ENCODE assay signal across 20 cellular contexts in genomic region chr7:120170849-120171248, GRCh38.
DNase-seq lines count a peak whose midpoint lies in the region; ATAC-seq, FAIRE-seq and TF ChIP-seq lines count a peak whose summit lies in the region.
"Had no signal": no experiment of that assay in that cellular context is flagged by ENCODE, and none has a peak within 500 bp of the region (broad histone marks: within the 10 kb centered on the region; RNA-seq: fewer than 3 reads in every experiment).

No MANE protein-coding gene starts in this region.

- H3K36me3 ChIP-seq in HepG2 (replicated peaks in 1 of 2; ENCODE audit: control insufficient read depth in 1 of 2, insufficient read depth in 2 of 2, low read length in 2 of 2), result no peaks in the 10 kb centered on the region
- H3K36me3 ChIP-seq: BLaER1 treated with 17β-estradiol and CSF1 and Interleukin-3, amounts not matched to agents 10 nM and 100 nM; neutrophil had no signal

- in situ Hi-C loops in HepG2 (cut with HindIII; ENCODE audit: extremely low pct_ligation_motif_present, low pct_unique_long_range_greater_than_20kb), result no loop called here

- intact Hi-C loops in left ventricle myocardium superior (cut with micrococcal nuclease) (no loop called here), cardiac septum (cut with DNase I) (no loop called here), sciatic nerve (cut with DNase I) (no loop called here), HepG2 (cut with micrococcal nuclease; ENCODE audit: unreplicated experiment) (no loop called here)

- H4K20me1 ChIP-seq in HepG2 (ENCODE audit: insufficient read depth, low read length), result no peaks in the 10 kb centered on the region
- H4K20me1 ChIP-seq: BLaER1 treated with 17β-estradiol and CSF1 and Interleukin-3, amounts not matched to agents 10 nM and 100 nM had no signal

- no peak overlapping the region for H3K9ac ChIP-seq in HepG2 (ENCODE audit: insufficient read depth, low read depth, low read length)
- H3K9ac ChIP-seq: BLaER1 treated with 17β-estradiol and CSF1 and Interleukin-3, amounts not matched to agents 10 nM and 100 nM had no signal

- CTCF ChIA-PET in HepG2 (lab: Yijun Ruan, JAX; ENCODE audit: low intra/inter-chr PET ratio, low total read pairs), result no interaction called here

- no peaks in the 10 kb centered on the region for H3K9me3 ChIP-seq in HepG2 (ENCODE audit: low read length)
- H3K9me3 ChIP-seq: A549; BLaER1 treated with 17β-estradiol and CSF1 and Interleukin-3, amounts not matched to agents 10 nM and 100 nM; body of pancreas; neutrophil had no signal

- no peaks in the 10 kb centered on the region for H3K79me2 ChIP-seq in HepG2 (ENCODE audit: insufficient read depth, low read length)

- no peak for TF ChIP-seq EP300 in HepG2 (IDR thresholded peaks at IDR 0.05; ENCODE audit: low read depth in 2 of 2, low read length in 2 of 2)
- TF ChIP-seq EP300 in HepG2 (CRISPR knock-in tag; IDR thresholded peaks at IDR 0.05; ENCODE audit: borderline replicate concordance), result no peak

- no peak overlapping the region for H3K27ac ChIP-seq in HepG2 (ENCODE audit: extremely low read length, insufficient read depth, low read length)
- H3K27ac ChIP-seq: A549; BLaER1 treated with 17β-estradiol and CSF1 and Interleukin-3, amounts not matched to agents 10 nM and 100 nM; body of pancreas; neutrophil had no signal

- no peak overlapping the region for H2AFZ ChIP-seq in HepG2 (ENCODE audit: low read length)

- H3K27me3 ChIP-seq in HepG2 (ENCODE audit: control insufficient read depth in 1 of 2, insufficient read depth in 2 of 2, low read length in 2 of 2), result no peaks in the 10 kb centered on the region
- H3K27me3 ChIP-seq: BLaER1 treated with 17β-estradiol and CSF1 and Interleukin-3, amounts not matched to agents 10 nM and 100 nM; body of pancreas; neutrophil had no signal

- TF ChIP-seq POLR2A in HepG2 (IDR thresholded peaks at IDR 0.05; ENCODE audit: insufficient read depth in 1 of 2, low read depth in 2 of 2, low read length in 2 of 2), result no peak

- TF ChIP-seq CTCF in fibroblast of pulmonary artery (IDR thresholded peaks at IDR 0.05; ENCODE audit: low read length, missing control alignments) (no peak), HepG2 (CRISPR knock-in tag; IDR thresholded peaks at IDR 0.05) (no peak)

- FAIRE-seq in HepG2 (lab: Jason Lieb, UNC), result no peak
- FAIRE-seq: A549 had no signal

- no peaks in the 10 kb centered on the region for H3K4me1 ChIP-seq in HepG2 (ENCODE audit: insufficient read depth, low read length)
- H3K4me1 ChIP-seq: A549; BLaER1 treated with 17β-estradiol and CSF1 and Interleukin-3, amounts not matched to agents 10 nM and 100 nM; body of pancreas had no signal

- no peak for DNase-seq in left ventricle myocardium superior
- no peak for DNase-seq in cardiac septum (ENCODE audit: low spot score)
- DNase-seq in fibroblast of pulmonary artery (ENCODE audit: low read depth), result peak; percentile 8
- no peak for DNase-seq in sciatic nerve (ENCODE audit: low spot score)
- DNase-seq in HepG2 (ENCODE audit: low spot score), result no peak
- DNase-seq in left lobe of liver (ENCODE audit: low spot score), result no peak
- DNase-seq: activated CD8-positive, alpha-beta T cell treated with anti-CD3 and anti-CD28 coated beads, Interleukin-2, amount 10 ng/mL, durations not matched to agents 7 days and 5 days; activated naive CD4-positive, alpha-beta T cell treated with anti-CD3 and anti-CD28 coated beads, Interleukin-2, amount 50 U/mL, for 16 hours; activated T-cell treated with anti-CD3 and anti-CD28 coated beads, Interleukin-2, amount 50 U/mL, for 48 hours; body of pancreas; Calu3; cortex of kidney; left colon; NCI-H1417 treated with DMSO at 0.1 percent for 48 hours; stimulated activated naive CD4-positive, alpha-beta T cell had no signal

- H3K4me2 ChIP-seq in HepG2 (ENCODE audit: low read depth, low read length), result no peak overlapping the region
- H3K4me2 ChIP-seq: A549; BLaER1 treated with 17β-estradiol and CSF1 and Interleukin-3, amounts not matched to agents 10 nM and 100 nM had no signal

- H3K4me3 ChIP-seq in fibroblast of pulmonary artery (replicated peaks; ENCODE audit: low read depth, low read length) (no peak overlapping the region), HepG2 (replicated peaks in 1 of 3; ENCODE audit: insufficient read depth in 1 of 3, low read depth in 2 of 3, low read length in 3 of 3) (no peak overlapping the region)
- H3K4me3 ChIP-seq: A549; BLaER1 treated with 17β-estradiol and CSF1 and Interleukin-3, amounts not matched to agents 10 nM and 100 nM; body of pancreas had no signal

- POLR2A ChIA-PET in HepG2 (lab: Yijun Ruan, JAX), result no interaction called here

- no TSS peak for BruUV-seq in HepG2 (replicated peaks; lab: Mats Ljungman, UMichigan)

- TF ChIP-seq RAD21 in HepG2 (CRISPR knock-in tag; IDR thresholded peaks at IDR 0.05), result no peak

- ATAC-seq in left ventricle myocardium superior (peak; percentile 75), sciatic nerve (peak; percentile 28), HG03135 (IDR thresholded peaks at IDR 0.05; ENCODE audit: unreplicated experiment) (no peak), HepG2 (no peak), HG03571 (IDR thresholded peaks at IDR 0.05; ENCODE audit: unreplicated experiment) (no peak), left lobe of liver (no peak)
- ATAC-seq: A549; activated CD8-positive, alpha-beta T cell treated with anti-CD3 and anti-CD28 coated beads, Interleukin-2, amount 10 ng/mL, durations not matched to agents 7 days and 5 days; body of pancreas; left colon had no signal

TF ChIP-seq in HepG2, 621 proteins besides CTCF, POLR2A, EP300 and RAD21:
- TF ChIP-seq NCOA1 (CRISPR knock-in tag; IDR thresholded peaks at IDR 0.05) (no peak), MYC (CRISPR knock-in tag; IDR thresholded peaks at IDR 0.05; ENCODE audit: borderline replicate concordance) (no peak), NCOA5 (CRISPR knock-in tag; IDR thresholded peaks at IDR 0.05) (no peak), PRDM4 (CRISPR knock-in tag; IDR thresholded peaks at IDR 0.05; ENCODE audit: borderline replicate concordance) (no peak), HNRNPL (IDR thresholded peaks at IDR 0.05; ENCODE audit: low read depth, low read length) (no peak)

Comparison
In these comparisons a context has a peak if more than half of its experiments do, and no peak if none do; other contexts are left out.
1. ATAC-seq: peak in left ventricle myocardium superior (single experiment) and sciatic nerve (single experiment); none in HG03135 (single experiment), HepG2 (single experiment), HG03571 (single experiment) and left lobe of liver (single experiment).